ENCODE assay signal across 8 cellular contexts in genomic region chr5:141951341-141951781, GRCh38. TPM values are rescaled to one million over a fixed set of nuclear protein-coding genes. Genes with fewer than 3 reads are reported as not detected.
DNase-seq lines count a peak whose midpoint lies in the region; ATAC-seq and TF ChIP-seq lines count a peak whose summit lies in the region.

No MANE protein-coding gene starts in this region.

- TF ChIP-seq CTCF in GM10266 (IDR thresholded peaks at IDR 0.05; ENCODE audit: control insufficient read depth, insufficient read depth, low read depth, missing control alignments) (peak; percentile 37), OCI-LY1 (IDR thresholded peaks at IDR 0.05; ENCODE audit: low read length) (peak; percentile 72), cardiac fibroblast (IDR thresholded peaks at IDR 0.05; ENCODE audit: low read depth, low read length) (peak; percentile 65), osteocyte (IDR thresholded peaks at IDR 0.05) (peak; percentile 40)

- no peaks in the 10 kb centered on the region for H3K79me2 ChIP-seq in OCI-LY1 (ENCODE audit: insufficient read depth, low read length)

- H3K9me3 ChIP-seq in OCI-LY1 (ENCODE audit: low read length): no peaks in the 10 kb centered on the region

- no peak overlapping the region for H3K9ac ChIP-seq in OCI-LY1 (ENCODE audit: low read length)

- no peak overlapping the region for H2AFZ ChIP-seq in OCI-LY1 (ENCODE audit: low read length)

- no peaks in the 10 kb centered on the region for H3K4me1 Mint-ChIP-seq in osteocyte (ENCODE audit: unreplicated experiment)

- H3K27me3 Mint-ChIP-seq in osteocyte (ENCODE audit: unreplicated experiment): peaks cover 10% of the 10 kb centered on the region

- H3K4me3 ChIP-seq in OCI-LY1 (ENCODE audit: low read depth, low read length, poor library complexity, severe bottlenecking) (no peak overlapping the region), cardiac fibroblast (replicated peaks in 1 of 2; ENCODE audit: low read depth in 2 of 2, low read length in 2 of 2) (no peak overlapping the region)

- H3K27ac Mint-ChIP-seq in osteocyte (ENCODE audit: unreplicated experiment): no peak overlapping the region

- no peaks in the 10 kb centered on the region for H3K4me1 ChIP-seq in OCI-LY1 (ENCODE audit: insufficient read depth, low read length, severe bottlenecking)

- no peaks in the 10 kb centered on the region; the same call in 1 of the 2 replicates for H3K27me3 ChIP-seq in OCI-LY1 (ENCODE audit: insufficient read depth, low read length)

- no peaks in the 10 kb centered on the region for H3K9me2 ChIP-seq in OCI-LY1 (ENCODE audit: low read depth, low read length)

- DNase-seq in GM10266 (ENCODE audit: extremely low spot score) (peak; percentile 69), cardiac fibroblast (ENCODE audit: low read depth in 2 of 2) (peak; percentile 11 to 22), osteocyte (ENCODE audit: extremely low spot score, unreplicated experiment) (no peak), NCI-H146 (lab: John Stamatoyannopoulos, UW) (no peak), NCI-H187 treated with DMSO at 0.1 percent for 48 hours (lab: John Stamatoyannopoulos, UW) (no peak)
- no peak for DNase-seq in effector CD4-positive, alpha-beta T cell

- H3K27ac ChIP-seq in OCI-LY1 (ENCODE audit: low read depth, low read length, poor library complexity, severe bottlenecking): no peak overlapping the region

- H4K20me1 ChIP-seq in OCI-LY1 (ENCODE audit: insufficient read depth, low read length): no peaks in the 10 kb centered on the region

- no peaks in the 10 kb centered on the region for H3K36me3 ChIP-seq in OCI-LY1 (ENCODE audit: insufficient read depth, low read length)

- H3K4me2 ChIP-seq in OCI-LY1 (ENCODE audit: low read length): no peak overlapping the region

- no peaks in the 10 kb centered on the region for H3K9me3 Mint-ChIP-seq in osteocyte (ENCODE audit: unreplicated experiment)

- ATAC-seq in GM21529 (IDR thresholded peaks at IDR 0.05; ENCODE audit: unreplicated experiment): peak; percentile 82

- H3K4me3 Mint-ChIP-seq in osteocyte (ENCODE audit: unreplicated experiment): no peak overlapping the region

- no peaks in the 10 kb centered on the region for H3F3A ChIP-seq in OCI-LY1 (ENCODE audit: insufficient read depth, low read length)

- no peaks in the 10 kb centered on the region for H3K36me3 Mint-ChIP-seq in osteocyte (ENCODE audit: unreplicated experiment)

RNA-seq across cellular contexts. Expression of gene PCDH12, which starts 6.6 kb away (rescaled TPM):
- total RNA-seq in osteocyte: not detected in 2 replicates

RNA-seq across cellular contexts. Expression of gene RNF14, which starts 17.5 kb away (rescaled TPM):
- total RNA-seq in osteocyte: 66.8 and 73.8 TPM in 2 replicates

RNA-seq across cellular contexts. Expression of gene DELE1, which starts 27.7 kb away (rescaled TPM):
- total RNA-seq in osteocyte: 60.2 and 64.1 TPM in 2 replicates

Comparison
In these comparisons a context has a peak if more than half of its experiments do, and no peak if none do; other contexts are left out.
1. DNase-seq: peak in GM10266 (single experiment) and cardiac fibroblast (2 of 2); none in osteocyte (single experiment), effector CD4-positive, alpha-beta T cell (single experiment), NCI-H146 (single experiment) and NCI-H187 treated with DMSO at 0.1 percent for 48 hours (single experiment).
2. Peak in every context shown above with its lines, with median percentiles within 50 percentile points of each other: CTCF ChIP-seq.